24 cellular contexts compared by ENCODE assay signal in genomic region chr19:46692918-46693722, GRCh38. TPM values are rescaled to one million over a fixed set of nuclear protein-coding genes. Genes with fewer than 3 reads are reported as not detected.
A peak's percentile ranks its signal among the peaks of the same experiment; 100 is the strongest.
DNase-seq lines count a peak whose midpoint lies in the region; ATAC-seq, FAIRE-seq and TF ChIP-seq lines count a peak whose summit lies in the region.
"Had no signal": no experiment of that assay in that cellular context is flagged by ENCODE, and none has a peak within 500 bp of the region (broad histone marks: within the 10 kb centered on the region; RNA-seq: fewer than 3 reads in every experiment).

No MANE protein-coding gene starts in this region.

- no peaks in the 10 kb centered on the region for H3K4me1 Mint-ChIP-seq in CD4-positive, alpha-beta memory T cell
- peaks cover 5% of the 10 kb centered on the region for H3K4me1 Mint-ChIP-seq in T-helper 17 cell

- CTCF ChIA-PET in CD4-positive, alpha-beta memory T cell (lab: Charles Lee; ENCODE audit: partially characterized antibody) = interaction anchor here (3.5 kb wide), 1 partner anchor 11 kb away, joined by 28 read pairs; no protein-coding TSS in a partner anchor

- peak overlapping the region in 5 of 7 donors; percentile 7 to 75 (median 64) for H3K27ac Mint-ChIP-seq in CD4-positive, alpha-beta memory T cell
- peak overlapping the region; percentile 47 for H3K27ac Mint-ChIP-seq in T-helper 17 cell
- H3K27ac Mint-ChIP-seq: nephron progenitor cell had no signal

- TF ChIP-seq CTCF in epithelial cell of esophagus (IDR thresholded peaks at IDR 0.05; ENCODE audit: insufficient read depth, low read depth, low read length, missing control alignments) = no peak

- H3K27ac ChIP-seq in CD4-positive, alpha-beta memory T cell (ENCODE audit: low read depth, low read length) = peak overlapping the region; percentile 14
- H3K27ac ChIP-seq: colonic mucosa, prostate gland, thoracic aorta had no signal

- peaks cover 78% of the 10 kb centered on the region for H3K36me3 ChIP-seq in CD4-positive, alpha-beta memory T cell (ENCODE audit: insufficient read depth, low read length)

- H3K4me3 ChIP-seq in CD4-positive, alpha-beta memory T cell (ENCODE audit: low read length in 2 of 2) = no peak overlapping the region
- no peak overlapping the region for H3K4me3 ChIP-seq in epithelial cell of esophagus (ENCODE audit: low read length)
- H3K4me3 ChIP-seq: colonic mucosa, prostate gland, smooth muscle cell, thoracic aorta had no signal

- no peaks in the 10 kb centered on the region for H3K27me3 ChIP-seq in CD4-positive, alpha-beta memory T cell (ENCODE audit: insufficient read depth, low read length)
- H3K27me3 ChIP-seq: colonic mucosa had no signal

- no peak overlapping the region for H3K4me3 Mint-ChIP-seq in CD4-positive, alpha-beta memory T cell
- H3K4me3 Mint-ChIP-seq in T-helper 17 cell = no peak overlapping the region
- H3K4me3 Mint-ChIP-seq: nephron progenitor cell had no signal

- no peak for FAIRE-seq in frontal cortex (lab: Jason Lieb, UNC)
- FAIRE-seq: endometrium, GM12892, HTR-8/SVneo had no signal

- no peak for ATAC-seq in T-helper 17 cell
- no peak for ATAC-seq in HG02885 (IDR thresholded peaks at IDR 0.05; ENCODE audit: poor library complexity, unreplicated experiment)
- ATAC-seq in GM21528 (IDR thresholded peaks at IDR 0.05; ENCODE audit: low FRiP score, unreplicated experiment) = no peak
- ATAC-seq: Panc1 had no signal

- H3K36me3 Mint-ChIP-seq in CD4-positive, alpha-beta memory T cell = peaks cover 61 to 77% of the 10 kb centered on the region in 2 donors
- peaks cover 22% of the 10 kb centered on the region for H3K36me3 Mint-ChIP-seq in T-helper 17 cell (ENCODE audit: low read depth)

- H3K4me1 ChIP-seq in CD4-positive, alpha-beta memory T cell (ENCODE audit: insufficient read depth, low read length) = no peaks in the 10 kb centered on the region
- H3K4me1 ChIP-seq: colonic mucosa, prostate gland had no signal

- intact Hi-C loops in CD4-positive, alpha-beta memory T cell (cut with micrococcal nuclease) = no loop called here

- POLR2A ChIA-PET in CD4-positive, alpha-beta memory T cell (lab: Charles Lee; ENCODE audit: partially characterized antibody) = no interaction called here

- no peaks in the 10 kb centered on the region for H3K9me3 Mint-ChIP-seq in CD4-positive, alpha-beta memory T cell
- H3K9me3 Mint-ChIP-seq: nephron progenitor cell had no signal

- no peaks in the 10 kb centered on the region for H3K9me3 ChIP-seq in CD4-positive, alpha-beta memory T cell (ENCODE audit: control insufficient read depth in 1 of 2, low read length in 2 of 2)
- no peaks in the 10 kb centered on the region for H3K9me3 ChIP-seq in T-helper 17 cell (ENCODE audit: control insufficient read depth, low read length, poor library complexity, severe bottlenecking)
- H3K9me3 ChIP-seq: colonic mucosa, prostate gland, thoracic aorta had no signal

- peak; percentile 6 for DNase-seq in AG20443 (ENCODE audit: low spot score)
- no peak for DNase-seq in CD4-positive, alpha-beta memory T cell
- DNase-seq in T-helper 17 cell = no peak
- peak; percentile 63 for DNase-seq in epithelial cell of esophagus (ENCODE audit: low read depth)
- DNase-seq in NCI-H2227 treated with DMSO at 0.1 percent for 48 hours (lab: John Stamatoyannopoulos, UW) = no peak
- DNase-seq in frontal cortex (ENCODE audit: low spot score in 2 of 2) = no peak
- DNase-seq: activated CD4-positive, alpha-beta T cell treated with anti-CD3 and anti-CD28 coated beads, Interleukin-2, amount 50 U/mL, for 48 hours; aorta; colonic mucosa; nephron progenitor cell; stimulated activated CD4-positive, alpha-beta T cell treated with anti-CD3 and anti-CD28 coated beads, Interleukin-4, amount 100 ng/mL, for 4 hours had no signal

- no peaks in the 10 kb centered on the region for H3K27me3 Mint-ChIP-seq in CD4-positive, alpha-beta memory T cell
- H3K27me3 Mint-ChIP-seq in T-helper 17 cell = no peaks in the 10 kb centered on the region

RNA-seq across cellular contexts. Expression of gene PRKD2, which starts 23.8 kb away (rescaled TPM):
- 100 to 1,000 TPM; 115 to 122 TPM for total RNA-seq in CD4-positive, alpha-beta memory T cell
- polyA plus RNA-seq in CD4-positive, alpha-beta memory T cell = 10 to 100 TPM; 27.6 to 88.9 TPM
- total RNA-seq in T-helper 17 cell (100 to 1,000 TPM; 112 to 122 TPM), frontal cortex (5.3 TPM)

RNA-seq across cellular contexts. Expression of gene DACT3, which starts 32.1 kb away (rescaled TPM):
- total RNA-seq in CD4-positive, alpha-beta memory T cell = not detected
- polyA plus RNA-seq in CD4-positive, alpha-beta memory T cell = not detected
- total RNA-seq in T-helper 17 cell (not detected), frontal cortex (17.5 TPM)

RNA-seq across cellular contexts. Expression of gene FKRP, which starts 52.7 kb away (rescaled TPM):
- 10 to 100 TPM; 24.4 to 28.9 TPM for total RNA-seq in CD4-positive, alpha-beta memory T cell
- 1 to 10 TPM; 3.0 to 5.7 TPM for polyA plus RNA-seq in CD4-positive, alpha-beta memory T cell
- total RNA-seq in T-helper 17 cell = 10 to 100 TPM; 22.5 to 23.3 TPM
- total RNA-seq in frontal cortex = 12.6 TPM

RNA-seq across cellular contexts. Expression of gene STRN4, which starts 53.1 kb away (rescaled TPM):
- 10 to 100 TPM; 81.2 to 88.8 TPM for total RNA-seq in CD4-positive, alpha-beta memory T cell
- 10 to 100 TPM; 13.9 to 23.0 TPM for polyA plus RNA-seq in CD4-positive, alpha-beta memory T cell
- total RNA-seq in T-helper 17 cell = 100 to 1,000 TPM; 108 to 145 TPM
- 86.4 TPM for total RNA-seq in frontal cortex

RNA-seq across cellular contexts. Expression of gene GNG8, which starts 57.1 kb away (rescaled TPM):
- total RNA-seq in CD4-positive, alpha-beta memory T cell = not detected
- not detected for polyA plus RNA-seq in CD4-positive, alpha-beta memory T cell
- not detected for total RNA-seq in T-helper 17 cell
- not detected for total RNA-seq in frontal cortex
- total RNA-seq: colonic mucosa, fibroblast of villous mesenchyme, kidney epithelial cell, mesenteric fat pad, prostate gland, smooth muscle cell, thoracic aorta had no signal
- polyA plus RNA-seq: aorta, BJ had no signal

Comparison
In these comparisons a context has a peak if more than half of its experiments do, and no peak if none do; other contexts are left out.
1. DNase-seq: peak in AG20443 (single experiment) and epithelial cell of esophagus (single experiment); none in CD4-positive, alpha-beta memory T cell (0 of 5), T-helper 17 cell (0 of 3), NCI-H2227 treated with DMSO at 0.1 percent for 48 hours (single experiment) and frontal cortex (0 of 2).
2. RNA of gene PRKD2, which starts 23.8 kb away (total RNA-seq): 112 to 122 TPM in T-helper 17 cell and 115 to 122 TPM in CD4-positive, alpha-beta memory T cell; 5.3 TPM in frontal cortex (single experiment); every median in the first group is over 10 times any median in the second.
3. RNA of gene DACT3, which starts 32.1 kb away (total RNA-seq): 17.5 TPM in frontal cortex (single experiment); not detected in CD4-positive, alpha-beta memory T cell and not detected in T-helper 17 cell; every median in the first group is over 10 times any median in the second.